26 cellular contexts compared by ENCODE assay signal in the genomic region with DNA sequence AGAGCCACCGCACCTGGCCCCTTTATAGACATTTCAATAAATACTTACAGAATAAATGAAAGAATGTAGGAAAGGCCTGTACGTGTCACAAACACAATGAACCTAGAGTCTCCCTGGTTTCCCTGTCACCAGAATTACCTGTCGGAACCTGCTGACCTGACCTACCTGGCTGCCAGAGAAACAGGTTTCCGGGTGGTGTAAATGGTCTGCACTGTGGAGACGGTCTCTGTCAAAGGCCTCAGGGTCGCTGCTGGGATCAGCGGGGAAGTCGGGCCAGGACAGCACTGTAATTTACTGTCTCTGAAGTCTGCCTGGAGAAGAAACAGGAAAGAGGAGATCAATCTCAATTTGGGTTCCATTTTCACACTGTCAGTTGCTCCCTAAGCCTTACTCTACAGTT. TPM values are rescaled to one million over a fixed set of nuclear protein-coding genes. Genes with fewer than 3 reads are reported as not detected.
DNase-seq lines count a peak whose midpoint lies in the region; ATAC-seq, FAIRE-seq and TF ChIP-seq lines count a peak whose summit lies in the region.
"Had no signal": no experiment of that assay in that cellular context is flagged by ENCODE, and none has a peak within 500 bp of the region (broad histone marks: within the 10 kb centered on the region; RNA-seq: fewer than 3 reads in every experiment).

No MANE protein-coding gene starts in this region.

- H3K36me3 Mint-ChIP-seq in Caco-2 (ENCODE audit: insufficient read depth, unreplicated experiment) (no peaks in the 10 kb centered on the region), type B pancreatic cell (no peaks in the 10 kb centered on the region)
- H3K36me3 Mint-ChIP-seq: CD14-positive monocyte had no signal

- H3K4me3 Mint-ChIP-seq in Caco-2 (ENCODE audit: unreplicated experiment), result no peak overlapping the region
- no peak overlapping the region for H3K4me3 Mint-ChIP-seq in type B pancreatic cell
- H3K4me3 Mint-ChIP-seq: CD14-positive monocyte; CD4-positive, alpha-beta T cell; CD8-positive, alpha-beta memory T cell had no signal

- no peak for TF ChIP-seq EP300 in K562 (IDR thresholded peaks at IDR 0.05; ENCODE audit: low read length)

- H3K27ac ChIP-seq in K562 (ENCODE audit: extremely low read depth, low read depth, low read length), result no peak overlapping the region
- H3K27ac ChIP-seq: 22Rv1; BLaER1 treated with 17β-estradiol and CSF1 and Interleukin-3, amounts not matched to agents 10 nM and 100 nM had no signal

- 59% methylated on average over 8 of the region's 8 CpGs for WGBS in K562 (ENCODE audit: insufficient coverage, low coverage, missing lambda C conversion rate)

- intact Hi-C loops in Caco-2 (cut with micrococcal nuclease; ENCODE audit: unreplicated experiment), result no loop called here
- intact Hi-C loops in K562 (cut with micrococcal nuclease), result no loop called here

- H3K79me2 ChIP-seq in K562 (ENCODE audit: control insufficient read depth, insufficient read depth, low read length), result no peaks in the 10 kb centered on the region

- H3K9ac ChIP-seq in K562 (ENCODE audit: insufficient read depth in 1 of 2, low read depth in 2 of 2, low read length in 2 of 2), result no peak overlapping the region; a peak in 1 of 4 replicates
- H3K9ac ChIP-seq: BLaER1 treated with 17β-estradiol and CSF1 and Interleukin-3, amounts not matched to agents 10 nM and 100 nM had no signal

- CTCF ChIA-PET in Caco-2 (lab: Charles Lee) (no interaction called here), K562 (lab: Yijun Ruan, JAX; ENCODE audit: low intra/inter-chr PET ratio) (no interaction called here)

- H3K36me3 ChIP-seq in Caco-2 (ENCODE audit: control insufficient read depth, insufficient read depth, low read length), result no peaks in the 10 kb centered on the region
- H3K36me3 ChIP-seq in K562 (ENCODE audit: control insufficient read depth, insufficient read depth, low read length), result no peaks in the 10 kb centered on the region
- H3K36me3 ChIP-seq: BE2C; BLaER1 treated with 17β-estradiol and CSF1 and Interleukin-3, amounts not matched to agents 10 nM and 100 nM; HAP-1 had no signal

- H3K4me1 Mint-ChIP-seq in Caco-2 (ENCODE audit: low read depth, unreplicated experiment) (no peaks in the 10 kb centered on the region), type B pancreatic cell (ENCODE audit: unreplicated experiment) (peaks cover 7% of the 10 kb centered on the region)
- H3K4me1 Mint-ChIP-seq: CD14-positive monocyte had no signal

- H4K20me1 ChIP-seq in K562 (replicated peaks; ENCODE audit: control insufficient read depth, insufficient read depth, low read length), result no peaks in the 10 kb centered on the region
- H4K20me1 ChIP-seq: BLaER1 treated with 17β-estradiol and CSF1 and Interleukin-3, amounts not matched to agents 10 nM and 100 nM had no signal

- H3K4me3 ChIP-seq in Caco-2 (ENCODE audit: low read depth, low read length), result no peak overlapping the region
- H3K4me3 ChIP-seq in K562, result no peak overlapping the region
- H3K4me3 ChIP-seq: BLaER1 treated with 17β-estradiol and CSF1 and Interleukin-3, amounts not matched to agents 10 nM and 100 nM; HAP-1 had no signal

- BruUV-seq in Caco-2 (replicated peaks; lab: Mats Ljungman, UMichigan), result no TSS peak
- no TSS peak for BruUV-seq in K562 (replicated peaks; lab: Mats Ljungman, UMichigan)

- no peaks in the 10 kb centered on the region for H3K9me3 Mint-ChIP-seq in Caco-2 (ENCODE audit: unreplicated experiment)
- H3K9me3 Mint-ChIP-seq in type B pancreatic cell, result no peaks in the 10 kb centered on the region
- H3K9me3 Mint-ChIP-seq: CD4-positive, alpha-beta T cell had no signal

- no peak for TF ChIP-seq CTCF in Caco-2 (IDR thresholded peaks at IDR 0.05; ENCODE audit: insufficient read depth in 1 of 2, low read depth in 1 of 2, low read length in 1 of 2, severe bottlenecking in 1 of 2, unreplicated experiment in 1 of 2)
- TF ChIP-seq CTCF in K562 (IDR thresholded peaks at IDR 0.05 in 2 of 3, conservative IDR thresholded peaks at IDR 0.05 in 1 of 3; ENCODE audit: insufficient read depth in 2 of 3, low read depth in 1 of 3, low read length in 3 of 3), result no peak
- TF ChIP-seq CTCF in type B pancreatic cell (conservative IDR thresholded peaks at IDR 0.05), result no peak

- POLR2A ChIA-PET in Caco-2 (lab: Charles Lee), result no interaction called here
- POLR2A ChIA-PET in K562 (lab: Yijun Ruan, JAX), result no interaction called here

- no peaks in the 10 kb centered on the region for H3K9me1 ChIP-seq in K562 (ENCODE audit: control insufficient read depth, insufficient read depth, low read length)

- peak overlapping the region; percentile 9; the same call in 1 of the 2 replicates for H2AFZ ChIP-seq in K562 (ENCODE audit: low read depth, low read length)

- no peaks in the 10 kb centered on the region for H3K27me3 ChIP-seq in Caco-2 (replicated peaks; ENCODE audit: control insufficient read depth, insufficient read depth, low read length)
- no peaks in the 10 kb centered on the region for H3K27me3 ChIP-seq in K562 (ENCODE audit: control insufficient read depth in 2 of 2, insufficient read depth in 2 of 2, low read length in 2 of 2)
- H3K27me3 ChIP-seq: BE2C; BLaER1 treated with 17β-estradiol and CSF1 and Interleukin-3, amounts not matched to agents 10 nM and 100 nM had no signal

- H3K27me3 Mint-ChIP-seq in Caco-2 (ENCODE audit: insufficient read depth, unreplicated experiment) (no peaks in the 10 kb centered on the region), type B pancreatic cell (peaks cover 21% of the 10 kb centered on the region)

- in situ Hi-C loops in K562 (cut with MboI), result no loop called here

- no peak for TF ChIP-seq RAD21 in K562 (CRISPR knock-in tag; conservative IDR thresholded peaks at IDR 0.05 in 1 of 2, IDR thresholded peaks at IDR 0.05 in 1 of 2)

- ATAC-seq in K562, result no peak
- ATAC-seq in HG03175 (IDR thresholded peaks at IDR 0.05; ENCODE audit: unreplicated experiment), result no peak
- no peak for ATAC-seq in GM19467 (IDR thresholded peaks at IDR 0.05; ENCODE audit: unreplicated experiment)

- no peak for FAIRE-seq in K562 (lab: Jason Lieb, UNC)
- FAIRE-seq: A204.1, G401.6, GM12892, GM19239, H54 had no signal

- TF ChIP-seq POLR2A in K562 (conservative IDR thresholded peaks at IDR 0.05), result no peak

- H3K4me2 ChIP-seq in K562 (ENCODE audit: insufficient read depth, low read length), result no peak overlapping the region
- H3K4me2 ChIP-seq: BLaER1 treated with 17β-estradiol and CSF1 and Interleukin-3, amounts not matched to agents 10 nM and 100 nM had no signal

- peak overlapping the region; percentile 14 for H3K27ac Mint-ChIP-seq in Caco-2 (ENCODE audit: unreplicated experiment)
- H3K27ac Mint-ChIP-seq in type B pancreatic cell, result peak overlapping the region; percentile 68
- H3K27ac Mint-ChIP-seq: CD14-positive monocyte; CD4-positive, alpha-beta T cell; CD8-positive, alpha-beta memory T cell had no signal

- DNase-seq in Caco-2, result peak in 1 of 2 experiments; percentile 51
- no peak for DNase-seq in K562 (ENCODE audit: extremely low read depth in 1 of 4, low spot score in 3 of 4)
- DNase-seq in islet precursor cell, result peak; percentile 87
- DNase-seq in type B pancreatic cell (ENCODE audit: extremely low spot score, unreplicated experiment), result no peak
- no peak for DNase-seq in stimulated activated naive CD4-positive, alpha-beta T cell (lab: John Stamatoyannopoulos, UW)
- no peak for DNase-seq in effector CD8-positive, alpha-beta T cell (lab: John Stamatoyannopoulos, UW)
- DNase-seq: AML-193; BE2C; Calu3; CD4-positive, alpha-beta T cell; CD8-positive, alpha-beta memory T cell; DMS53; DMS79 treated with DMSO at 0.1 percent for 48 hours; GOT3 had no signal

- H3K9me3 ChIP-seq in Caco-2, result no peaks in the 10 kb centered on the region; the same call in 1 of the 2 replicates
- H3K9me3 ChIP-seq in K562 (replicated peaks; ENCODE audit: control insufficient read depth, insufficient read depth, low read depth, low read length), result no peaks in the 10 kb centered on the region
- H3K9me3 ChIP-seq: BE2C; BLaER1 treated with 17β-estradiol and CSF1 and Interleukin-3, amounts not matched to agents 10 nM and 100 nM; HAP-1 had no signal

- H3K4me1 ChIP-seq in Caco-2, result no peaks in the 10 kb centered on the region
- peaks cover 0 to 9% of the 10 kb centered on the region in 2 experiments; a peak in 1 of 5 replicates for H3K4me1 ChIP-seq in K562 (replicated peaks in 1 of 2; ENCODE audit: control insufficient read depth in 2 of 2, insufficient read depth in 2 of 2, low read length in 2 of 2)
- H3K4me1 ChIP-seq: BE2C, HAP-1 had no signal

RNA-seq across cellular contexts. Expression of gene FRRS1L, which starts 9.3 kb away (rescaled TPM):
- total RNA-seq in Caco-2 (2022) (0.30 TPM in 1 of 2 replicates, not detected in the other), K562 (2014; rRNA removed) (not detected in 2 replicates), K562 (2014; rRNA removed; fragmentation: Illumina TruSeq; extraction: Trizol) (0.03 and 0.04 TPM in 2 replicates), K562 (2015; rRNA removed; fragmentation: Illumina TruSeq; extraction: Trizol) (0.04 TPM in 1 of 2 replicates, not detected in the other), K562 (2021) (not detected in 2 replicates), type B pancreatic cell (ENCODE audit: low replicate concordance) (5.9 and 7.2 TPM in 2 replicates)
- 0.02 TPM in 1 of 2 replicates, not detected in the other for total RNA-seq in K562 (2011; cell fraction: chromatin; rRNA removed; ENCODE audit: low replicate concordance)
- not detected in 2 replicates for total RNA-seq in K562 (2011; cell fraction: nucleolus; rRNA removed)
- total RNA-seq in K562 (2011; cell fraction: nucleoplasm; rRNA removed), result not detected in 2 replicates
- polyA plus RNA-seq in K562 (2011; rRNA removed) (0.01 TPM in 2 replicates), K562 (2014; fragmentation: Illumina TruSeq; extraction: Trizol) (0.01 TPM in 1 of 2 replicates, not detected in the other), K562 (2014; fragmentation: Nextera tagmentation; extraction: Ambion mirVana) (under 1 TPM in 1 of 2 experiments, not detected in 1; under 0.01 TPM), K562 (2014; rRNA removed) (0.04 TPM in 1 of 2 replicates, not detected in the other)
- polyA plus RNA-seq in K562 (2011; cell fraction: cytosol; rRNA removed), result not detected in 2 replicates
- not detected in 2 replicates for polyA plus RNA-seq in K562 (2011; cell fraction: nucleus; rRNA removed)
- 0.01 and 0.11 TPM in 2 replicates for polyA plus RNA-seq in K562 (2012)
- polyA minus RNA-seq in K562 (2011; rRNA and poly(A)+ RNA removed), result not detected in 2 replicates
- not detected in 2 replicates for polyA minus RNA-seq in K562 (2011; cell fraction: cytosol; rRNA and poly(A)+ RNA removed)
- polyA minus RNA-seq in K562 (2011; cell fraction: nucleus; rRNA and poly(A)+ RNA removed), result not detected in 2 replicates
- total RNA-seq: Calu3; CD4-positive, alpha-beta T cell; CD8-positive, alpha-beta memory T cell; Daoy had no signal
- polyA plus RNA-seq: CD14-positive monocyte; CD8-positive, alpha-beta memory T cell had no signal

RNA-seq across cellular contexts. Expression of gene TMEM245, which starts 56.6 kb away (rescaled TPM):
- 99.2 and 110 TPM in 2 replicates for total RNA-seq in Caco-2 (2022)
- total RNA-seq in K562 (2011; cell fraction: chromatin; rRNA removed; ENCODE audit: low replicate concordance), result 63.8 and 96.7 TPM in 2 replicates
- 45.0 and 54.9 TPM in 2 replicates for total RNA-seq in K562 (2011; cell fraction: nucleolus; rRNA removed)
- 78.2 and 94.0 TPM in 2 replicates for total RNA-seq in K562 (2011; cell fraction: nucleoplasm; rRNA removed)
- total RNA-seq in K562 (2014; rRNA removed), result 13.9 and 15.1 TPM in 2 replicates
- total RNA-seq in K562 (2014; rRNA removed; fragmentation: Illumina TruSeq; extraction: Trizol), result 30.5 and 32.8 TPM in 2 replicates
- total RNA-seq in K562 (2015; rRNA removed; fragmentation: Illumina TruSeq; extraction: Trizol), result 29.3 and 31.1 TPM in 2 replicates
- total RNA-seq in K562 (2021), result 24.3 and 26.9 TPM in 2 replicates
- 34.9 and 43.2 TPM in 2 replicates for polyA plus RNA-seq in K562 (2011; rRNA removed)
- polyA plus RNA-seq in K562 (2011; cell fraction: cytosol; rRNA removed), result 28.7 and 45.6 TPM in 2 replicates
- 31.8 and 33.1 TPM in 2 replicates for polyA plus RNA-seq in K562 (2011; cell fraction: nucleus; rRNA removed)
- 18.4 and 21.3 TPM in 2 replicates for polyA plus RNA-seq in K562 (2012)
- 26.0 and 33.7 TPM in 2 replicates for polyA plus RNA-seq in K562 (2014; fragmentation: Illumina TruSeq; extraction: Trizol)
- 10 to 100 TPM in 1 of 2 experiments, 1 to 10 TPM in 1; 8.5 to 12.1 TPM for polyA plus RNA-seq in K562 (2014; fragmentation: Nextera tagmentation; extraction: Ambion mirVana)
- polyA plus RNA-seq in K562 (2014; rRNA removed), result 15.8 and 16.6 TPM in 2 replicates
- polyA minus RNA-seq in K562 (2011; rRNA and poly(A)+ RNA removed), result 100 and 105 TPM in 2 replicates
- 25.8 and 36.3 TPM in 2 replicates for polyA minus RNA-seq in K562 (2011; cell fraction: cytosol; rRNA and poly(A)+ RNA removed)
- 44.7 and 68.2 TPM in 2 replicates for polyA minus RNA-seq in K562 (2011; cell fraction: nucleus; rRNA and poly(A)+ RNA removed)
- total RNA-seq in type B pancreatic cell (ENCODE audit: low replicate concordance), result 44.4 and 49.2 TPM in 2 replicates
